11 cellular contexts compared by ENCODE assay signal in the genomic region with DNA sequence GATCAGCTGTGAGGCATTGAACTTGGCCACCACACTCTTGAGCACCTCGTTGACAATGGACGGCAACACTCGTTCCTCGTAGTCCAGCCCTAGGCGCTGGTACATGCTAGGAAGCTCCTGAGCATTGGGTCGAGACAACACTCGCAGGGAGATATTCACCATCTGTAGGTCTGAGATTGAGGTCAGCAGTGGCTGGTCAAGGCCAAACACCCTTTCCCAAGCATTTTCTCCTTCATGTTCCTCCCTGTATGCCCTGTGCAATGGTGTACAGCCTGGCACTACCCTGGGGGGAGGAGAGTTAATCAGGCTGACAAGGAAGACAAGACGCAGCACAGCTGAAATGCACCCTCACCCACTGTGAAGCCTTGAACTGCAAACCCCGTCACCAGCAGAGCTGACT. TPM values are rescaled to one million over a fixed set of nuclear protein-coding genes. Genes with fewer than 3 reads are reported as not detected.
A peak's percentile ranks its signal among the peaks of the same experiment; 100 is the strongest.
DNase-seq lines count a peak whose midpoint lies in the region; ATAC-seq, FAIRE-seq and TF ChIP-seq lines count a peak whose summit lies in the region.
"Had no signal": no experiment of that assay in that cellular context is flagged by ENCODE, and none has a peak within 500 bp of the region (broad histone marks: within the 10 kb centered on the region; RNA-seq: fewer than 3 reads in every experiment).

No MANE protein-coding gene starts in this region.

- FAIRE-seq in HTR-8/SVneo (lab: Jason Lieb, UNC) (peak; percentile 60), GM12892 (lab: Jason Lieb, UNC) (no peak)

- H3K27me3 Mint-ChIP-seq in activated naive CD8-positive, alpha-beta T cell treated with anti-CD3 and anti-CD28 coated beads for 36 hours: no peaks in the 10 kb centered on the region
- H3K27me3 Mint-ChIP-seq in natural killer cell treated with Interleukin-12 subunit alpha and Interleukin-12 subunit beta and Interleukin-15 and Interleukin-18, amount 100 ng/mL, for 72 hours: no peaks in the 10 kb centered on the region

- no peaks in the 10 kb centered on the region for H3K9me3 Mint-ChIP-seq in activated naive CD8-positive, alpha-beta T cell treated with anti-CD3 and anti-CD28 coated beads for 36 hours
- no peaks in the 10 kb centered on the region for H3K9me3 Mint-ChIP-seq in natural killer cell treated with Interleukin-12 subunit alpha and Interleukin-12 subunit beta and Interleukin-15 and Interleukin-18, amount 100 ng/mL, for 72 hours

- peak overlapping the region; percentile 100 for H3K27ac Mint-ChIP-seq in activated naive CD8-positive, alpha-beta T cell treated with anti-CD3 and anti-CD28 coated beads for 36 hours
- H3K27ac Mint-ChIP-seq in natural killer cell treated with Interleukin-12 subunit alpha and Interleukin-12 subunit beta and Interleukin-15 and Interleukin-18, amount 100 ng/mL, for 72 hours: peak overlapping the region; percentile 94 to 98

- H3K4me1 Mint-ChIP-seq in activated naive CD8-positive, alpha-beta T cell treated with anti-CD3 and anti-CD28 coated beads for 36 hours: peaks cover 62% of the 10 kb centered on the region
- H3K4me1 Mint-ChIP-seq in natural killer cell treated with Interleukin-12 subunit alpha and Interleukin-12 subunit beta and Interleukin-15 and Interleukin-18, amount 100 ng/mL, for 72 hours (ENCODE audit: low read depth in 2 of 2): peaks cover 32 to 49% of the 10 kb centered on the region in 2 donors

- TF ChIP-seq CTCF in C4-2B (conservative IDR thresholded peaks at IDR 0.05): no peak

- peaks cover 66% of the 10 kb centered on the region for H3K36me3 Mint-ChIP-seq in activated naive CD8-positive, alpha-beta T cell treated with anti-CD3 and anti-CD28 coated beads for 36 hours
- peaks cover 41% of the 10 kb centered on the region for H3K36me3 Mint-ChIP-seq in natural killer cell treated with Interleukin-12 subunit alpha and Interleukin-12 subunit beta and Interleukin-15 and Interleukin-18, amount 100 ng/mL, for 72 hours

- no peak for ATAC-seq in natural killer cell treated with Interleukin-12 subunit alpha and Interleukin-12 subunit beta and Interleukin-15 and Interleukin-18, amount 100 ng/mL, for 72 hours
- ATAC-seq in HG02588 (IDR thresholded peaks at IDR 0.05; ENCODE audit: unreplicated experiment): no peak
- ATAC-seq in HG03439 (IDR thresholded peaks at IDR 0.05; ENCODE audit: unreplicated experiment): no peak
- ATAC-seq: heart right ventricle had no signal

- no peak for TF ChIP-seq POLR2A in GM12892 (IDR thresholded peaks at IDR 0.05; ENCODE audit: low read depth, low read length)

- H3K27ac ChIP-seq in C4-2B: peak overlapping the region; percentile 96

- DNase-seq in HTR-8/SVneo (ENCODE audit: insufficient read length, low spot score) (no peak), NCI-H146 (lab: John Stamatoyannopoulos, UW) (no peak), GM12892 (ENCODE audit: insufficient read length) (no peak)
- no peak for DNase-seq in activated naive CD8-positive, alpha-beta T cell treated with anti-CD3 and anti-CD28 coated beads for 36 hours
- DNase-seq in natural killer cell treated with Interleukin-12 subunit alpha and Interleukin-12 subunit beta and Interleukin-15 and Interleukin-18, amount 100 ng/mL, for 72 hours (ENCODE audit: low spot score): no peak
- DNase-seq: GF-D8, heart right ventricle, occipital lobe had no signal

- H3K4me3 Mint-ChIP-seq in activated naive CD8-positive, alpha-beta T cell treated with anti-CD3 and anti-CD28 coated beads for 36 hours: peak overlapping the region; percentile 100
- H3K4me3 Mint-ChIP-seq in natural killer cell treated with Interleukin-12 subunit alpha and Interleukin-12 subunit beta and Interleukin-15 and Interleukin-18, amount 100 ng/mL, for 72 hours: peak overlapping the region; percentile 100

RNA-seq across cellular contexts. Expression of gene PHB2, which starts 2.0 kb away (rescaled TPM):
- total RNA-seq in activated naive CD8-positive, alpha-beta T cell treated with anti-CD3 and anti-CD28 coated beads for 36 hours: 100 to 1,000 TPM; 556 to 557 TPM
- 100 to 1,000 TPM; 227 to 350 TPM for total RNA-seq in natural killer cell treated with Interleukin-12 subunit alpha and Interleukin-12 subunit beta and Interleukin-15 and Interleukin-18, amount 100 ng/mL, for 72 hours
- polyA plus RNA-seq in GM12892 (2012; ENCODE audit: missing spikeins): 315 TPM

RNA-seq across cellular contexts. Expression of gene EMG1, which starts 2.3 kb away (rescaled TPM):
- 100 to 1,000 TPM; 130 to 140 TPM for total RNA-seq in activated naive CD8-positive, alpha-beta T cell treated with anti-CD3 and anti-CD28 coated beads for 36 hours
- total RNA-seq in natural killer cell treated with Interleukin-12 subunit alpha and Interleukin-12 subunit beta and Interleukin-15 and Interleukin-18, amount 100 ng/mL, for 72 hours: 100 to 1,000 TPM in 1 of 2 donors, 10 to 100 TPM in 1; 74.9 to 141 TPM
- 109 TPM for polyA plus RNA-seq in GM12892 (2012; ENCODE audit: missing spikeins)

RNA-seq across cellular contexts. Expression of gene PTPN6, which starts 17.3 kb away (rescaled TPM):
- total RNA-seq in activated naive CD8-positive, alpha-beta T cell treated with anti-CD3 and anti-CD28 coated beads for 36 hours: 100 to 1,000 TPM; 457 to 467 TPM
- 100 to 1,000 TPM in 1 of 2 donors, 10 to 100 TPM in 1; 71.6 to 131 TPM for total RNA-seq in natural killer cell treated with Interleukin-12 subunit alpha and Interleukin-12 subunit beta and Interleukin-15 and Interleukin-18, amount 100 ng/mL, for 72 hours
- polyA plus RNA-seq in GM12892 (2012; ENCODE audit: missing spikeins): 286 TPM

RNA-seq across cellular contexts. Expression of gene C12orf57, which starts 24.6 kb away (rescaled TPM):
- total RNA-seq in activated naive CD8-positive, alpha-beta T cell treated with anti-CD3 and anti-CD28 coated beads for 36 hours: 100 to 1,000 TPM; 203 to 208 TPM
- total RNA-seq in natural killer cell treated with Interleukin-12 subunit alpha and Interleukin-12 subunit beta and Interleukin-15 and Interleukin-18, amount 100 ng/mL, for 72 hours: 100 to 1,000 TPM in 1 of 2 donors, 10 to 100 TPM in 1; 89.7 to 106 TPM
- 175 TPM for polyA plus RNA-seq in GM12892 (2012; ENCODE audit: missing spikeins)

RNA-seq across cellular contexts. Expression of gene RNU7-1, which starts 24.8 kb away (rescaled TPM):
- total RNA-seq in activated naive CD8-positive, alpha-beta T cell treated with anti-CD3 and anti-CD28 coated beads for 36 hours: not detected
- total RNA-seq in natural killer cell treated with Interleukin-12 subunit alpha and Interleukin-12 subunit beta and Interleukin-15 and Interleukin-18, amount 100 ng/mL, for 72 hours: not detected
- not detected for polyA plus RNA-seq in GM12892 (2012; ENCODE audit: missing spikeins)
- total RNA-seq: heart right ventricle, occipital lobe had no signal
- polyA plus RNA-seq: heart right ventricle had no signal
